ENCODE assay signal across 8 cellular contexts in the genomic region with DNA sequence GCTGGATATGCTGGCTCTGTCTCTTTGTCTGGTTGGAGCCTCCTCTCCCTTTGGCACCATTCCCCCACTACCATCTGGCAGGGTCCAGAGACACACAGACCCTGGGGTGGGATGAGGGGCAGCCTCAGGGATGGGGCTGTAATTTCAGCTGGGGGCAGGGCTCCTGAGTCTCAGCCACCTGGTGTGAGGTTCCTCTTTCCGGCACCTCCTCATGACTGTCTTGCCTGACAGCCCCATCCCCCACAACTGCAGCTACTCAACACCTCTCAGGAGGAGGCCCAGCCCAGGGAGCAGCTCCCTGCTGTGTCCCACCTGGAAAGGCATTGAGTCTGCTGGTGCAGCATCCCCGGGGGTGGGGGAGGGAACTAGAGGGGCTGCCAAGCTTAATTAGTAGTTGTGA. TPM values are rescaled to one million over a fixed set of nuclear protein-coding genes. Genes with fewer than 3 reads are reported as not detected.
DNase-seq lines count a peak whose midpoint lies in the region; ATAC-seq and TF ChIP-seq lines count a peak whose summit lies in the region.

No MANE protein-coding gene starts in this region.

- no peak overlapping the region for H3K27ac ChIP-seq in neural progenitor cell

- H3K27me3 ChIP-seq in neural progenitor cell = no peaks in the 10 kb centered on the region

- H3K9ac ChIP-seq in neural progenitor cell = no peak overlapping the region

- H3K9me3 ChIP-seq in neural progenitor cell (ENCODE audit: low read depth) = no peaks in the 10 kb centered on the region

- H3K36me3 Mint-ChIP-seq in neural progenitor cell = no peaks in the 10 kb centered on the region

- H3K27me3 Mint-ChIP-seq in neural progenitor cell (ENCODE audit: insufficient read depth, low read depth) = peaks cover 14% of the 10 kb centered on the region

- ATAC-seq in HG02852 (IDR thresholded peaks at IDR 0.05; ENCODE audit: unreplicated experiment) = peak; percentile 77

- no peak overlapping the region for H3K4me3 Mint-ChIP-seq in neural progenitor cell

- H3K4me3 ChIP-seq in neural progenitor cell = no peak overlapping the region

- DNase-seq in NCI-H2227 (lab: John Stamatoyannopoulos, UW; ENCODE audit: unreplicated experiment) (peak; percentile 22), NCI-H2227 treated with DMSO at 0.1 percent for 48 hours (lab: John Stamatoyannopoulos, UW) (no peak), NCI-H2107 (lab: John Stamatoyannopoulos, UW) (peak; percentile 18), neural progenitor cell (ENCODE audit: low spot score) (no peak), SW 1271 (lab: John Stamatoyannopoulos, UW) (no peak), dedifferentiated amniotic fluid mesenchymal stem cell (ENCODE audit: extremely low spot score) (no peak)
- DNase-seq in stimulated activated CD4-positive, alpha-beta T cell treated with anti-CD3 and anti-CD28 coated beads, Interleukin-2, amount 100 ng/mL, for 48 hours = no peak

- H4K20me1 ChIP-seq in neural progenitor cell (ENCODE audit: low read depth) = no peaks in the 10 kb centered on the region

- H3K36me3 ChIP-seq in neural progenitor cell = no peaks in the 10 kb centered on the region

- peaks cover 30% of the 10 kb centered on the region for H3F3A ChIP-seq in neural progenitor cell (ENCODE audit: low read depth)

- no peak overlapping the region for H3K27ac Mint-ChIP-seq in neural progenitor cell

- no peaks in the 10 kb centered on the region for H3K79me2 ChIP-seq in neural progenitor cell (ENCODE audit: low read depth)

- peaks cover 15% of the 10 kb centered on the region for H3K4me1 Mint-ChIP-seq in neural progenitor cell

- peaks cover 18% of the 10 kb centered on the region for H3K4me1 ChIP-seq in neural progenitor cell

- TF ChIP-seq CTCF in neural progenitor cell (IDR thresholded peaks at IDR 0.05) = no peak

- H2AFZ ChIP-seq in neural progenitor cell (replicated peaks) = peak overlapping the region; percentile 79

- no peaks in the 10 kb centered on the region for H3K9me3 Mint-ChIP-seq in neural progenitor cell

- H3K4me2 ChIP-seq in neural progenitor cell = peak overlapping the region; percentile 51

RNA-seq across cellular contexts. Expression of a gene that starts 11.7 kb away (rescaled TPM):
- total RNA-seq in neural progenitor cell (ENCODE audit: low replicate concordance) = 3,204 and 3,639 TPM in 2 replicates

RNA-seq across cellular contexts. Expression of a gene that starts 46.7 kb away (rescaled TPM):
- total RNA-seq in neural progenitor cell (ENCODE audit: low replicate concordance) = 22.9 and 45.6 TPM in 2 replicates

RNA-seq across cellular contexts. Expression of a gene that starts 48.5 kb away (rescaled TPM):
- total RNA-seq in neural progenitor cell (ENCODE audit: low replicate concordance) = 9.8 and 25.6 TPM in 2 replicates

Comparison
In these comparisons a context has a peak if more than half of its experiments do, and no peak if none do; other contexts are left out.
1. DNase-seq: peak in NCI-H2227 (single experiment) and NCI-H2107 (single experiment); none in NCI-H2227 treated with DMSO at 0.1 percent for 48 hours (single experiment), neural progenitor cell (single experiment), SW 1271 (0 of 2), dedifferentiated amniotic fluid mesenchymal stem cell (single experiment) and stimulated activated CD4-positive, alpha-beta T cell treated with anti-CD3 and anti-CD28 coated beads, Interleukin-2, amount 100 ng/mL, for 48 hours (0 of 2).